18 cellular contexts compared by ENCODE assay signal in genomic region chr6:116513224-116513875, GRCh38. TPM values are rescaled to one million over a fixed set of nuclear protein-coding genes. Genes with fewer than 3 reads are reported as not detected.
DNase-seq lines count a peak whose midpoint lies in the region; FAIRE-seq and TF ChIP-seq lines count a peak whose summit lies in the region.
"Had no signal": no experiment of that assay in that cellular context is flagged by ENCODE, and none has a peak within 500 bp of the region (broad histone marks: within the 10 kb centered on the region; RNA-seq: fewer than 3 reads in every experiment).

No MANE protein-coding gene starts in this region.

- no peak for FAIRE-seq in GM19239 (lab: Jason Lieb, UNC)

- peak overlapping the region; percentile 88 for H3K4me2 ChIP-seq in MM.1S (ENCODE audit: low read depth, low read length)

- no peak overlapping the region for H3K27ac ChIP-seq in MM.1S (ENCODE audit: low read length)
- no peak overlapping the region for H3K27ac ChIP-seq in endodermal cell (ENCODE audit: low read depth, low read length)

- peaks cover 7% of the 10 kb centered on the region for H3K9me3 Mint-ChIP-seq in endodermal cell
- H3K9me3 Mint-ChIP-seq: activated T-cell treated with anti-CD3 and anti-CD28 coated beads, Interleukin-2, amount 50 U/mL, for 72 hours; T-helper 2 cell treated with Interferon-gamma antibody and Interleukin-4, amounts not matched to agents 5 μg/mL and 100 μg/mL, for 36 hours had no signal

- H3F3A ChIP-seq in MM.1S (ENCODE audit: insufficient read depth, low read length) = peaks cover 18% of the 10 kb centered on the region

- TF ChIP-seq CTCF in AG04449 (IDR thresholded peaks at IDR 0.05; ENCODE audit: insufficient read depth, low read length, missing control alignments) (no peak), MM.1S (IDR thresholded peaks at IDR 0.05; ENCODE audit: low read length) (no peak), endodermal cell (conservative IDR thresholded peaks at IDR 0.05) (no peak)

- no peak overlapping the region for H2AFZ ChIP-seq in MM.1S (ENCODE audit: low read length)
- H2AFZ ChIP-seq in neuron (ENCODE audit: low read depth, low read length) = no peak overlapping the region

- no peak overlapping the region for H3K27ac Mint-ChIP-seq in endodermal cell
- H3K27ac Mint-ChIP-seq: activated CD4-positive, alpha-beta T cell treated with anti-CD3 and anti-CD28 coated beads, Interleukin-2, amount 10 ng/mL, durations not matched to agents 7 days and 5 days; activated T-cell treated with anti-CD3 and anti-CD28 coated beads, Interleukin-2, amount 50 U/mL, for 72 hours; T-helper 2 cell treated with Interferon-gamma antibody and Interleukin-4, amounts not matched to agents 5 μg/mL and 100 μg/mL, for 36 hours had no signal

- POLR2A ChIA-PET in AG04449 (lab: Yijun Ruan, JAX) = no interaction called here

- CTCF ChIA-PET in AG04449 (lab: Yijun Ruan, JAX) = interaction anchor here (0.7 to 6.2 kb wide), 10 partner anchors 9 to 244 kb away, joined by 3 to 61 read pairs (median 22); no protein-coding TSS in a partner anchor

- peak overlapping the region; percentile 59 for H3K4me3 ChIP-seq in AG04449 (ENCODE audit: low read depth, low read length)
- peak overlapping the region; percentile 66; the same call in 1 of the 2 replicates for H3K4me3 ChIP-seq in MM.1S (ENCODE audit: low read length)
- peak overlapping the region; percentile 61 for H3K4me3 ChIP-seq in endodermal cell (ENCODE audit: low read length)
- peak overlapping the region; percentile 60 for H3K4me3 ChIP-seq in neuron (ENCODE audit: low read length)

- DNase-seq in AG04449 (ENCODE audit: low read depth, low spot score) (no peak), MM.1S (no peak), endodermal cell (no peak), GM19239 (ENCODE audit: insufficient read length, low spot score) (no peak), GM19240 (ENCODE audit: insufficient read length, low spot score) (no peak), NCI-H2107 treated with DMSO at 0.1 percent for 48 hours (lab: John Stamatoyannopoulos, UW; ENCODE audit: unreplicated experiment) (no peak), glomerular visceral epithelial cell (ENCODE audit: extremely low spot score) (no peak)
- DNase-seq: activated CD4-positive, alpha-beta T cell treated with anti-CD3 and anti-CD28 coated beads, Interleukin-2, amount 10 ng/mL, durations not matched to agents 7 days and 5 days; activated T-cell treated with anti-CD3 and anti-CD28 coated beads, Interleukin-2, amount 50 U/mL, for 72 hours; amniotic stem cell; effector CD4-positive, alpha-beta T cell; hippocampal formation; NCI-H1092; NCI-H510A; uterus had no signal

- no peaks in the 10 kb centered on the region for H3K79me2 ChIP-seq in MM.1S (ENCODE audit: low read length)

- H3K9ac ChIP-seq in MM.1S (ENCODE audit: low read length) (no peak overlapping the region; the same call in 1 of the 2 replicates), endodermal cell (ENCODE audit: extremely low read depth, low read length, poor library complexity, severe bottlenecking) (no peak overlapping the region)

- H3K4me1 ChIP-seq in MM.1S (ENCODE audit: low read length) (peaks cover 21% of the 10 kb centered on the region), endodermal cell (ENCODE audit: control insufficient read depth, insufficient read depth, low read length) (peaks cover 7% of the 10 kb centered on the region), neuron (ENCODE audit: insufficient read depth, low read length) (peaks cover 22% of the 10 kb centered on the region)
- H3K4me1 ChIP-seq: uterus had no signal

- H3K27me3 Mint-ChIP-seq in endodermal cell (ENCODE audit: insufficient read depth) = peaks cover 4% of the 10 kb centered on the region

- no peaks in the 10 kb centered on the region for H3K36me3 ChIP-seq in MM.1S (replicated peaks; ENCODE audit: insufficient read depth, low read length)
- H3K36me3 ChIP-seq in endodermal cell (ENCODE audit: control insufficient read depth, insufficient read depth, low read length) = no peaks in the 10 kb centered on the region
- peaks cover 14% of the 10 kb centered on the region for H3K36me3 ChIP-seq in neuron (ENCODE audit: insufficient read depth, low read length)
- H3K36me3 ChIP-seq: uterus had no signal

- no peaks in the 10 kb centered on the region for H4K20me1 ChIP-seq in MM.1S (ENCODE audit: insufficient read depth, low read length)

- H3K9me2 ChIP-seq in MM.1S (replicated peaks; ENCODE audit: insufficient read depth, low read length) = no peaks in the 10 kb centered on the region

- no peaks in the 10 kb centered on the region for H3K36me3 Mint-ChIP-seq in endodermal cell (ENCODE audit: low read depth)

- peaks cover 15% of the 10 kb centered on the region for H3K4me1 Mint-ChIP-seq in endodermal cell
- H3K4me1 Mint-ChIP-seq: activated CD4-positive, alpha-beta T cell treated with anti-CD3 and anti-CD28 coated beads, Interleukin-2, amount 10 ng/mL, durations not matched to agents 7 days and 5 days had no signal

- no peaks in the 10 kb centered on the region for H3K27me3 ChIP-seq in MM.1S (replicated peaks; ENCODE audit: insufficient read depth, low read length)
- H3K27me3 ChIP-seq in endodermal cell (ENCODE audit: control insufficient read depth, insufficient read depth, low read length, poor library complexity, severe bottlenecking) = no peaks in the 10 kb centered on the region
- H3K27me3 ChIP-seq in neuron (ENCODE audit: insufficient read depth, low read length) = no peaks in the 10 kb centered on the region
- H3K27me3 ChIP-seq: uterus had no signal

- no peak overlapping the region for H3K4me3 Mint-ChIP-seq in endodermal cell
- H3K4me3 Mint-ChIP-seq: activated CD4-positive, alpha-beta T cell treated with anti-CD3 and anti-CD28 coated beads, Interleukin-2, amount 10 ng/mL, durations not matched to agents 7 days and 5 days; activated T-cell treated with anti-CD3 and anti-CD28 coated beads, Interleukin-2, amount 50 U/mL, for 72 hours; T-helper 2 cell treated with Interferon-gamma antibody and Interleukin-4, amounts not matched to agents 5 μg/mL and 100 μg/mL, for 36 hours had no signal

- H3K9me3 ChIP-seq in MM.1S (replicated peaks; ENCODE audit: insufficient read depth, low read length) = no peaks in the 10 kb centered on the region
- peaks cover 11% of the 10 kb centered on the region for H3K9me3 ChIP-seq in endodermal cell (ENCODE audit: control insufficient read depth, low read length)
- H3K9me3 ChIP-seq in neuron (ENCODE audit: low read length) = peaks cover 3% of the 10 kb centered on the region
- H3K9me3 ChIP-seq: uterus had no signal

- 92 to 95% methylated on average over 2 of the region's 2 CpGs for WGBS in endodermal cell (ENCODE audit: insufficient coverage in 1 of 2, insufficient read length in 1 of 2), 2 experiments

RNA-seq across cellular contexts. Expression of gene CALHM5, which starts 1.9 kb away (rescaled TPM):
- under 1 TPM; 0.18 to 0.20 TPM for total RNA-seq in endodermal cell
- polyA plus RNA-seq in endodermal cell (2013, experiment 1 of 2) = 1.2 TPM
- 0.91 TPM for polyA plus RNA-seq in endodermal cell (2013, experiment 2 of 2)
- total RNA-seq: activated CD4-positive, alpha-beta T cell treated with anti-CD3 and anti-CD28 coated beads, Interleukin-2, amount 10 ng/mL, durations not matched to agents 7 days and 5 days; activated T-cell treated with anti-CD3 and anti-CD28 coated beads, Interleukin-2, amount 50 U/mL, for 72 hours had no signal

RNA-seq across cellular contexts. Expression of gene TRAPPC3L, which starts 32.1 kb away (rescaled TPM):
- not detected for total RNA-seq in endodermal cell
- not detected for polyA plus RNA-seq in endodermal cell (2013, experiment 1 of 2)
- polyA plus RNA-seq in endodermal cell (2013, experiment 2 of 2) = not detected
- total RNA-seq: activated CD4-positive, alpha-beta T cell treated with anti-CD3 and anti-CD28 coated beads, Interleukin-2, amount 10 ng/mL, durations not matched to agents 7 days and 5 days; activated T-cell treated with anti-CD3 and anti-CD28 coated beads, Interleukin-2, amount 50 U/mL, for 72 hours had no signal

RNA-seq across cellular contexts. Expression of gene CALHM4, which starts 40.2 kb away (rescaled TPM):
- not detected for total RNA-seq in endodermal cell
- not detected for polyA plus RNA-seq in endodermal cell (2013, experiment 1 of 2)
- polyA plus RNA-seq in endodermal cell (2013, experiment 2 of 2) = not detected
- total RNA-seq: activated CD4-positive, alpha-beta T cell treated with anti-CD3 and anti-CD28 coated beads, Interleukin-2, amount 10 ng/mL, durations not matched to agents 7 days and 5 days; activated T-cell treated with anti-CD3 and anti-CD28 coated beads, Interleukin-2, amount 50 U/mL, for 72 hours; liver; uterus had no signal
- polyA plus RNA-seq: liver had no signal

RNA-seq across cellular contexts. Expression of gene CALHM6, which starts 52.2 kb away (rescaled TPM):
- total RNA-seq in endodermal cell = under 1 TPM in 1 of 2 donors, not detected in 1; 0.95 TPM
- polyA plus RNA-seq in endodermal cell (2013, experiment 1 of 2) = 0.25 TPM
- 0.87 TPM for polyA plus RNA-seq in endodermal cell (2013, experiment 2 of 2)

RNA-seq across cellular contexts. Expression of gene RWDD1, which starts 58.0 kb away (rescaled TPM):
- 10 to 100 TPM; 35.5 to 35.8 TPM for total RNA-seq in endodermal cell
- 46.8 TPM for polyA plus RNA-seq in endodermal cell (2013, experiment 1 of 2)
- 54.9 TPM for polyA plus RNA-seq in endodermal cell (2013, experiment 2 of 2)
